In the genomic region with DNA sequence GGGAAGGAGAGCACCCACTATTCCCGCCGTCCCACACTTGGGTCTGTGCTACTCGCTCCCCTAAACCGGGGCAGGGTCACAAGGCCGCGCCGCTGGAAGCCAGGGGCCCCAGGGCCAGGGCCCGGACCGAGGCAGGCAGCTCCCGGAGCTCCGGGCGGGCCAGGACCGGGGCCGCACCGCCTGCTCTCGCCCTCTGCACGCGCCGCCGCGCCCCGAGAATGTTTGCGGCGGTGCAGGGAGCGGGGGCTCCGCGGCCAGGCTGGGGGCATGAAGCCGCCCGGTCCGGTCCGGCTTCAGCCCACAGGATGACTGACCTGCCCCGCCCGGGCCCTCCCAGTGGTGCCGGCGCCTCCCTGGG, we compare ENCODE assay signal across 8 cellular contexts. TPM values are rescaled to one million over a fixed set of nuclear protein-coding genes. Genes with fewer than 3 reads are reported as not detected.
DNase-seq lines count a peak whose midpoint lies in the region; TF ChIP-seq lines count a peak whose summit lies in the region.

No MANE protein-coding gene starts in this region.

- H3K4me3 ChIP-seq in CD8-positive, alpha-beta memory T cell (ENCODE audit: low read length): peak overlapping the region; percentile 41
- H3K4me3 ChIP-seq in HUES6 (ENCODE audit: low read depth, low read length) (peak overlapping the region; percentile 90), ectodermal cell (ENCODE audit: insufficient read depth, low read depth, low read length) (peak overlapping the region; percentile 67), neural progenitor cell (peak overlapping the region; percentile 83)

- H3K9me3 ChIP-seq in CD8-positive, alpha-beta memory T cell (ENCODE audit: low read length): no peaks in the 10 kb centered on the region
- 0 out of 2 replicates have a peak, but pooled peaks cover under 1% of the 10 kb centered on the region for H3K9me3 ChIP-seq in HUES6 (ENCODE audit: control insufficient read depth, insufficient read depth, low read depth, low read length)
- H3K9me3 ChIP-seq in ectodermal cell (ENCODE audit: control insufficient read depth, low read length): no peaks in the 10 kb centered on the region
- no peaks in the 10 kb centered on the region for H3K9me3 ChIP-seq in neural progenitor cell (ENCODE audit: low read depth)

- no peaks in the 10 kb centered on the region for H4K20me1 ChIP-seq in neural progenitor cell (ENCODE audit: low read depth)

- H3K27me3 ChIP-seq in CD8-positive, alpha-beta memory T cell (ENCODE audit: insufficient read depth, low read length, poor library complexity, severe bottlenecking): peaks cover 15% of the 10 kb centered on the region
- H3K27me3 ChIP-seq in HUES6 (ENCODE audit: control insufficient read depth, insufficient read depth, low read length): peaks cover 12% of the 10 kb centered on the region
- H3K27me3 ChIP-seq in ectodermal cell (ENCODE audit: control insufficient read depth, insufficient read depth, low read length, poor library complexity, severe bottlenecking): peaks cover 10% of the 10 kb centered on the region
- H3K27me3 ChIP-seq in neural progenitor cell: peaks cover 9% of the 10 kb centered on the region

- CTCF ChIA-PET in CD8-positive, alpha-beta memory T cell (lab: Charles Lee): no interaction called here

- peaks cover 0 to under 1% (median 0%) of the 10 kb centered on the region in 5 donors for H3K9me3 Mint-ChIP-seq in CD8-positive, alpha-beta memory T cell
- H3K9me3 Mint-ChIP-seq in neural progenitor cell: no peaks in the 10 kb centered on the region

- DNase-seq in CD8-positive, alpha-beta memory T cell: no peak
- DNase-seq in neural progenitor cell (ENCODE audit: low spot score) (no peak), CD1c-positive myeloid dendritic cell (ENCODE audit: extremely low spot score) (no peak), middle frontal gyrus (ENCODE audit: extremely low spot score, low spot score) (no peak), SKM-1 treated with dmso at 0.1 percent for 144 hours (lab: John Stamatoyannopoulos, UW; ENCODE audit: unreplicated experiment) (no peak), 8988T (no peak)

- H3K27ac ChIP-seq in CD8-positive, alpha-beta memory T cell (ENCODE audit: low read depth, low read length): no peak overlapping the region
- peak overlapping the region; percentile 46; the same call in 1 of the 2 replicates for H3K27ac ChIP-seq in HUES6 (ENCODE audit: low read depth, low read length)
- no peak overlapping the region for H3K27ac ChIP-seq in ectodermal cell (ENCODE audit: insufficient read depth, low read depth, low read length, poor library complexity, severe bottlenecking)
- no peak overlapping the region for H3K27ac ChIP-seq in neural progenitor cell

- H3K27me3 Mint-ChIP-seq in CD8-positive, alpha-beta memory T cell: peaks cover 39 to 66% of the 10 kb centered on the region in 2 donors
- H3K27me3 Mint-ChIP-seq in neural progenitor cell (ENCODE audit: insufficient read depth, low read depth): peaks cover 12% of the 10 kb centered on the region

- peaks cover 4% of the 10 kb centered on the region for H3K4me1 ChIP-seq in CD8-positive, alpha-beta memory T cell (ENCODE audit: insufficient read depth, low read length)
- H3K4me1 ChIP-seq in HUES6 (ENCODE audit: control insufficient read depth, insufficient read depth, low read length) (0 out of 2 replicates have a peak, but pooled peaks cover 3% of the 10 kb centered on the region), ectodermal cell (ENCODE audit: control insufficient read depth, insufficient read depth, low read length) (peaks cover 6% of the 10 kb centered on the region), neural progenitor cell (peaks cover 6% of the 10 kb centered on the region)

- H3K27ac Mint-ChIP-seq in CD8-positive, alpha-beta memory T cell: no peak overlapping the region
- no peak overlapping the region for H3K27ac Mint-ChIP-seq in neural progenitor cell

- POLR2A ChIA-PET in CD8-positive, alpha-beta memory T cell (lab: Charles Lee): no interaction called here

- TF ChIP-seq CTCF in neural progenitor cell (IDR thresholded peaks at IDR 0.05): no peak

- 1% methylated on average over 35 of the region's 35 CpGs for WGBS in ectodermal cell, 2 experiments

- H3K36me3 ChIP-seq in CD8-positive, alpha-beta memory T cell (ENCODE audit: insufficient read depth, low read length): no peaks in the 10 kb centered on the region
- peaks cover 40% of the 10 kb centered on the region for H3K36me3 ChIP-seq in HUES6 (ENCODE audit: control insufficient read depth, insufficient read depth, low read length)
- H3K36me3 ChIP-seq in ectodermal cell (ENCODE audit: control insufficient read depth, insufficient read depth, low read length): peaks cover 5% of the 10 kb centered on the region
- H3K36me3 ChIP-seq in neural progenitor cell: peaks cover 4% of the 10 kb centered on the region

- peaks cover 16% of the 10 kb centered on the region for H3K79me2 ChIP-seq in neural progenitor cell (ENCODE audit: low read depth)

- peak overlapping the region; percentile 97 for H3K4me2 ChIP-seq in neural progenitor cell

- peaks cover 9% of the 10 kb centered on the region for H3F3A ChIP-seq in neural progenitor cell (ENCODE audit: low read depth)

- H3K36me3 Mint-ChIP-seq in CD8-positive, alpha-beta memory T cell: no peaks in the 10 kb centered on the region
- H3K36me3 Mint-ChIP-seq in neural progenitor cell: peaks cover 9% of the 10 kb centered on the region

- peaks cover 3 to 9% (median 4%) of the 10 kb centered on the region in 3 donors for H3K4me1 Mint-ChIP-seq in CD8-positive, alpha-beta memory T cell
- H3K4me1 Mint-ChIP-seq in neural progenitor cell: peaks cover 8% of the 10 kb centered on the region

- H3K4me3 Mint-ChIP-seq in CD8-positive, alpha-beta memory T cell: peak overlapping the region in 5 of 7 donors; percentile 20 to 86 (median 45)
- peak overlapping the region; percentile 93 for H3K4me3 Mint-ChIP-seq in neural progenitor cell

- H3K9ac ChIP-seq in HUES6 (ENCODE audit: low read length) (peak overlapping the region; percentile 76), neural progenitor cell (peak overlapping the region; percentile 44)

- H2AFZ ChIP-seq in neural progenitor cell (replicated peaks): peak overlapping the region; percentile 83

RNA-seq across cellular contexts. Expression of a gene that starts 0.4 kb away (rescaled TPM):
- total RNA-seq in CD8-positive, alpha-beta memory T cell: under 1 TPM; 0.28 to 0.53 TPM
- not detected for polyA plus RNA-seq in CD8-positive, alpha-beta memory T cell
- 68.7 TPM for polyA plus RNA-seq in ectodermal cell (2013, experiment 1 of 4)
- 72.7 TPM for polyA plus RNA-seq in ectodermal cell (2013, experiment 2 of 4)
- 49.6 TPM for polyA plus RNA-seq in ectodermal cell (2013, experiment 3 of 4)
- 52.3 TPM for polyA plus RNA-seq in ectodermal cell (2013, experiment 4 of 4)
- 40.4 and 52.2 TPM in 2 replicates for total RNA-seq in neural progenitor cell (ENCODE audit: low replicate concordance)

Comparison
In these comparisons a context has a peak if more than half of its experiments do, and no peak if none do; other contexts are left out.
1. RNA of a gene that starts 0.4 kb away (total RNA-seq): 40.4 to 52.2 TPM in neural progenitor cell; 0.28 to 0.53 TPM in CD8-positive, alpha-beta memory T cell; every median in the first group is over 10 times any median in the second.
2. Peak in every context shown above with its lines, with median percentiles within 50 percentile points of each other: H3K4me3 ChIP-seq.